Comparison of ENCODE assay signal across 11 cellular contexts in genomic region chr7:77329466-77330168, GRCh38.
DNase-seq lines count a peak whose midpoint lies in the region; ATAC-seq lines count a peak whose summit lies in the region.
"Had no signal": no experiment of that assay in that cellular context is flagged by ENCODE, and none has a peak within 500 bp of the region (broad histone marks: within the 10 kb centered on the region; RNA-seq: fewer than 3 reads in every experiment).

No MANE protein-coding gene starts in this region.

- H3K27me3 ChIP-seq in stomach smooth muscle (ENCODE audit: control insufficient read depth in 1 of 2, insufficient read depth in 2 of 2, low read length in 2 of 2) = no peaks in the 10 kb centered on the region

- peak overlapping the region; percentile 84 for H3K27ac Mint-ChIP-seq in T-helper 1 cell treated with Interleukin-12 subunit alpha and Interleukin-12 subunit beta and Interleukin-4 antibody, amounts not matched to agents 30 μg/mL and 1 μg/mL, for 36 hours
- H3K27ac Mint-ChIP-seq: mesothelial cell of epicardium had no signal

- H3K27me3 Mint-ChIP-seq in T-helper 1 cell treated with Interleukin-12 subunit alpha and Interleukin-12 subunit beta and Interleukin-4 antibody, amounts not matched to agents 30 μg/mL and 1 μg/mL, for 36 hours (ENCODE audit: low read depth) = no peaks in the 10 kb centered on the region

- H3K9me3 Mint-ChIP-seq in T-helper 1 cell treated with Interleukin-12 subunit alpha and Interleukin-12 subunit beta and Interleukin-4 antibody, amounts not matched to agents 30 μg/mL and 1 μg/mL, for 36 hours = no peaks in the 10 kb centered on the region
- H3K9me3 Mint-ChIP-seq: mesothelial cell of epicardium had no signal

- peaks cover 53% of the 10 kb centered on the region for H3K4me1 Mint-ChIP-seq in T-helper 1 cell treated with Interleukin-12 subunit alpha and Interleukin-12 subunit beta and Interleukin-4 antibody, amounts not matched to agents 30 μg/mL and 1 μg/mL, for 36 hours (ENCODE audit: low read depth)

- H3K4me3 Mint-ChIP-seq in T-helper 1 cell treated with Interleukin-12 subunit alpha and Interleukin-12 subunit beta and Interleukin-4 antibody, amounts not matched to agents 30 μg/mL and 1 μg/mL, for 36 hours = peak overlapping the region; percentile 41
- H3K4me3 Mint-ChIP-seq: mesothelial cell of epicardium had no signal

- H3K9me3 ChIP-seq in stomach smooth muscle (ENCODE audit: control insufficient read depth in 2 of 2, low read length in 2 of 2) = no peaks in the 10 kb centered on the region

- peaks cover 2% of the 10 kb centered on the region for H3K36me3 Mint-ChIP-seq in T-helper 1 cell treated with Interleukin-12 subunit alpha and Interleukin-12 subunit beta and Interleukin-4 antibody, amounts not matched to agents 30 μg/mL and 1 μg/mL, for 36 hours (ENCODE audit: low read depth)

- WGBS in adipose tissue, 3 donors = 90 to 95% (median 95%) methylated on average over 4 of the region's 4 CpGs

- H3K36me3 ChIP-seq in stomach smooth muscle (ENCODE audit: control insufficient read depth in 2 of 2, insufficient read depth in 2 of 2, low read length in 2 of 2) = no peaks in the 10 kb centered on the region

- DNase-seq in T-helper 1 cell (no peak), iPS-NIHi7 (ENCODE audit: extremely low spot score) (no peak), D341Med (ENCODE audit: low spot score) (no peak)
- DNase-seq: anterior cingulate cortex had no signal

- no peak overlapping the region for H3K9ac ChIP-seq in stomach smooth muscle (ENCODE audit: low read length in 2 of 2)

- H3K27ac ChIP-seq in adipose tissue (ENCODE audit: low read depth, low read length) (peak overlapping the region; percentile 68), stomach smooth muscle (ENCODE audit: low read length) (peak overlapping the region; percentile 13)
- H3K27ac ChIP-seq: 22Rv1 had no signal

- ATAC-seq in HG03039 (IDR thresholded peaks at IDR 0.05; ENCODE audit: unreplicated experiment) = peak; percentile 19
- no peak for ATAC-seq in HG02571 (IDR thresholded peaks at IDR 0.05; ENCODE audit: unreplicated experiment)

- H3K4me1 ChIP-seq in stomach smooth muscle (ENCODE audit: control insufficient read depth, insufficient read depth, low read length) = peaks cover 34% of the 10 kb centered on the region

- no peak overlapping the region for H3K4me3 ChIP-seq in stomach smooth muscle (ENCODE audit: low read length in 2 of 2)
